ENCODE assay signal across 9 cellular contexts in genomic region chr5:100852988-100853449, GRCh38. TPM values are rescaled to one million over a fixed set of nuclear protein-coding genes. Genes with fewer than 3 reads are reported as not detected.
A peak's percentile ranks its signal among the peaks of the same experiment; 100 is the strongest.
DNase-seq lines count a peak whose midpoint lies in the region; ATAC-seq and TF ChIP-seq lines count a peak whose summit lies in the region.
"Had no signal": no experiment of that assay in that cellular context is flagged by ENCODE, and none has a peak within 500 bp of the region (broad histone marks: within the 10 kb centered on the region; RNA-seq: fewer than 3 reads in every experiment).

No MANE protein-coding gene starts in this region.

- peaks cover 0 to 54% (median 3%) of the 10 kb centered on the region in 12 donors for H3K4me1 ChIP-seq in heart left ventricle

- no peak for TF ChIP-seq CTCF in heart left ventricle (IDR thresholded peaks at IDR 0.05)

- DNase-seq in germinal center (ENCODE audit: low spot score) (peak; percentile 34), heart left ventricle (no peak), NCI-H345 treated with DMSO at 0.1 percent for 48 hours (lab: John Stamatoyannopoulos, UW; ENCODE audit: unreplicated experiment) (no peak), T-helper 9 cell (no peak), NCI-H2171 (lab: John Stamatoyannopoulos, UW) (no peak)

- no peak overlapping the region for H3K4me3 ChIP-seq in heart left ventricle
- H3K4me3 ChIP-seq: GM23338 had no signal

- H3K36me3 ChIP-seq in heart left ventricle, result peaks cover 0 to 5% (median 0%) of the 10 kb centered on the region in 9 donors

- H3K9me3 ChIP-seq in heart left ventricle, result no peaks in the 10 kb centered on the region

- H3K27me3 ChIP-seq in heart left ventricle, result no peaks in the 10 kb centered on the region

- peak overlapping the region in 4 of 12 donors; percentile 13 to 86 (median 26) for H3K27ac ChIP-seq in heart left ventricle

- TF ChIP-seq POLR2A in heart left ventricle (IDR thresholded peaks at IDR 0.05), result no peak

- 77 to 78% (median 78%) methylated on average over 3 of the region's 3 CpGs for WGBS in heart left ventricle, 4 donors

- ATAC-seq in GM18502 (IDR thresholded peaks at IDR 0.05; ENCODE audit: poor library complexity, unreplicated experiment) (peak; percentile 94), GM21528 (IDR thresholded peaks at IDR 0.05; ENCODE audit: low FRiP score, unreplicated experiment) (peak; percentile 98), HG03571 (IDR thresholded peaks at IDR 0.05; ENCODE audit: unreplicated experiment) (peak; percentile 92), heart left ventricle (no peak)
- ATAC-seq: GM23338 had no signal

- intact Hi-C loops in heart left ventricle (cut with DNase I), result loop anchor here in 1 of 10 donors (5.0 kb wide), 1 partner anchor 49 kb away; the partner anchor contains the start of gene ST8SIA4

RNA-seq across cellular contexts. Expression of gene ST8SIA4, which starts 50.1 kb away (rescaled TPM):
- total RNA-seq in heart left ventricle, result 10 to 100 TPM in 1 of 9 donors, 1 to 10 TPM in 8; 1.6 to 17.7 (median 4.5) TPM
- polyA plus RNA-seq in heart left ventricle, result 1 to 10 TPM in 1 of 2 donors, under 1 TPM in 1; 0.87 to 1.1 TPM

Comparison
In these comparisons a context has a peak if more than half of its experiments do, and no peak if none do; other contexts are left out.
1. ATAC-seq: peak in GM18502 (single experiment), GM21528 (single experiment) and HG03571 (single experiment); none in heart left ventricle (0 of 4).